ENCODE assay signal across 8 cellular contexts in the genomic region with DNA sequence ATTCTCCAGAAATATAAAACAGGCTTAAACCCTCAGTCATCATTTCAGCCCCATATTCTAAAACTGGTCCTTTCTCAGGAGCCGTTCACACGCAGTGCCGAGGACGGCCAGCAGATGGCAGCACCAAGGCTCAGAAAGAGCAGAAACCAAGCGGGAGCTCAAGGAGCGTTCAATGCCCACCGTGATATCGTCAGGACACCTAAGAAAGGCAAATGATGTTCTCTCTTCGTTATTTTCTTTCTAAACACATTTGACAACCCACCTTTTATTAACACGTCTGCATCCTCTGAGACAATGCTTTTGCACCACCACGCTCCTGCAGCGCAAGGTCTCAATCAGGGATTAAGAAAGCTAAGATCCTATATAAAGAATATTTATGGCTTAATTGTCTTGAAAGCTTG. TPM values are rescaled to one million over a fixed set of nuclear protein-coding genes. Genes with fewer than 3 reads are reported as not detected.
DNase-seq lines count a peak whose midpoint lies in the region; ATAC-seq and TF ChIP-seq lines count a peak whose summit lies in the region.

No MANE protein-coding gene starts in this region.

- no peak overlapping the region for H3K27ac ChIP-seq in PC-3 (ENCODE audit: low read length)

- H3K4me3 Mint-ChIP-seq in nephron progenitor cell: no peak overlapping the region

- H3K9ac ChIP-seq in PC-3 (ENCODE audit: low read length): no peak overlapping the region

- H3K79me2 ChIP-seq in PC-3 (ENCODE audit: low read length): no peaks in the 10 kb centered on the region

- H3K4me2 ChIP-seq in PC-3 (ENCODE audit: low read length): peak overlapping the region; percentile 51

- TF ChIP-seq CTCF in PC-3 (conservative IDR thresholded peaks at IDR 0.05; ENCODE audit: low read depth, low read length) (peak; percentile 95), nephron progenitor cell (IDR thresholded peaks at IDR 0.05) (peak; percentile 98)

- no peaks in the 10 kb centered on the region for H3K9me2 ChIP-seq in PC-3 (replicated peaks; ENCODE audit: low read length)

- no peaks in the 10 kb centered on the region for H3K9me3 ChIP-seq in PC-3 (ENCODE audit: low read length)

- ATAC-seq in GM18907 (IDR thresholded peaks at IDR 0.05; ENCODE audit: unreplicated experiment) (peak; percentile 70), PC-3 (peak; percentile 74)

- no TSS peak for BruUV-seq in PC-3 (replicated peaks; lab: Mats Ljungman, UMichigan)

- no peak overlapping the region for H3K4me3 ChIP-seq in PC-3 (ENCODE audit: low read length)

- no peaks in the 10 kb centered on the region; the same call in 1 of the 2 replicates for H3K36me3 ChIP-seq in PC-3 (ENCODE audit: low read depth, low read length)

- CTCF ChIA-PET in PC-3 (lab: Charles Lee): interaction anchor here (0.6 to 1.9 kb wide), 11 partner anchors 30 to 642 kb away, joined by 3 to 8 read pairs (median 3); a partner anchor contains a TSS

- H3K27me3 Mint-ChIP-seq in nephron progenitor cell (ENCODE audit: low read depth, poor library complexity): peaks cover 12% of the 10 kb centered on the region

- no peaks in the 10 kb centered on the region for H3F3A ChIP-seq in PC-3 (ENCODE audit: low read length, unreplicated experiment)

- H3K9me3 Mint-ChIP-seq in nephron progenitor cell: no peaks in the 10 kb centered on the region

- H3K4me1 Mint-ChIP-seq in nephron progenitor cell: peaks cover 17% of the 10 kb centered on the region

- no peak overlapping the region for H3K27ac Mint-ChIP-seq in nephron progenitor cell

- no peaks in the 10 kb centered on the region for H4K20me1 ChIP-seq in PC-3 (ENCODE audit: low read length)

- DNase-seq in AG08396 (ENCODE audit: low spot score) (peak; percentile 83), HuH-7 (ENCODE audit: low spot score) (peak; percentile 83), PC-3 (peak; percentile 87), fibroblast of gingiva (ENCODE audit: low read depth) (peak; percentile 42), nephron progenitor cell (peak; percentile 93)
- peak; percentile 93 to 97 for DNase-seq in activated T-cell treated with anti-CD3 and anti-CD28 coated beads, Interleukin-2, amount 50 U/mL, for 48 hours
- DNase-seq in stimulated activated naive CD4-positive, alpha-beta T cell (lab: John Stamatoyannopoulos, UW): peak; percentile 18 to 85 (median 73)

- H3K27me3 ChIP-seq in PC-3 (ENCODE audit: low read length): peaks cover 39% of the 10 kb centered on the region

- H3K36me3 Mint-ChIP-seq in nephron progenitor cell (ENCODE audit: low read depth): no peaks in the 10 kb centered on the region

- intact Hi-C loops in PC-3 (cut with micrococcal nuclease): loop anchor here (1.0 to 10.0 kb wide), 3 partner anchors 139 to 674 kb away; no protein-coding TSS in a partner anchor

- POLR2A ChIA-PET in PC-3 (lab: Charles Lee; ENCODE audit: unreplicated experiment): interaction anchor here (0.6 kb wide), 1 partner anchor 124 kb away, joined by 7 read pairs; no protein-coding TSS in a partner anchor

- no peaks in the 10 kb centered on the region for H3K4me1 ChIP-seq in PC-3 (ENCODE audit: insufficient read depth, low read length)

- H2AFZ ChIP-seq in PC-3 (ENCODE audit: low read length): no peak overlapping the region

RNA-seq across cellular contexts. Expression of a gene that starts 45.7 kb away (rescaled TPM):
- total RNA-seq in PC-3 (2014; rRNA removed): 25.3 and 31.2 TPM in 2 replicates

RNA-seq across cellular contexts. Expression of a gene that starts 52.5 kb away (rescaled TPM):
- total RNA-seq in PC-3 (2014; rRNA removed): not detected in 2 replicates

Comparison
In these comparisons a context has a peak if more than half of its experiments do, and no peak if none do; other contexts are left out.
1. DNase-seq: peak in every context shown above with its lines; median percentile 95 in activated T-cell treated with anti-CD3 and anti-CD28 coated beads, Interleukin-2, amount 50 U/mL, for 48 hours; 93 in nephron progenitor cell; 87 in PC-3; 83 in AG08396; 83 in HuH-7; 73 in stimulated activated naive CD4-positive, alpha-beta T cell; 42 in fibroblast of gingiva.